Comparison of ENCODE assay signal across 32 cellular contexts in the genomic region with DNA sequence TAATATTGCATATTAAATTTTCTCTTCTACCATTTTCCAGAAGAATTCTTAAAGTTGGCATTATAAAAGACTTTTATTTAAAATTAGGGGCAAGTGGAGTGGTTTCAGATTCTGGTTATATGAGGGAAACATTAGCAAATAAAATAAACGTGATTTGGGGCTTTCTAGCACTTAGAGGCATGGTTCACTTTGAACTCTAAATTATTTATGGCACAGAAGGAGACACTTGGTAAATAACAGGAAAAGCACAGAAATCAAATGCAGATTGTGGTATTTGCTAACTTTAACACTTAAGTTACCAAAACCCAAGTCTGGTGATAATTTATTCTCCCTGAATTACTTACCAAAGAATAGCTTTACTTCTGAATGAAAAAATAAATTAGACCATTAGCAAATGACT.
DNase-seq lines count a peak whose midpoint lies in the region; ATAC-seq, FAIRE-seq and TF ChIP-seq lines count a peak whose summit lies in the region.
"Had no signal": no experiment of that assay in that cellular context is flagged by ENCODE, and none has a peak within 500 bp of the region (broad histone marks: within the 10 kb centered on the region; RNA-seq: fewer than 3 reads in every experiment).

No MANE protein-coding gene starts in this region.

- peak overlapping the region; percentile 44 for H3K4me3 ChIP-seq in SK-N-MC
- H3K4me3 ChIP-seq: A549; BLaER1; BLaER1 treated with 17β-estradiol and CSF1 and Interleukin-3, amounts not matched to agents 10 nM and 100 nM had no signal

- no peak for ATAC-seq in GM18505 (IDR thresholded peaks at IDR 0.05; ENCODE audit: unreplicated experiment)
- ATAC-seq: A549; CD8-positive, alpha-beta T cell had no signal

- FAIRE-seq in endometrium (lab: Jason Lieb, UNC) = peak; percentile 77
- FAIRE-seq: A549, D721Med had no signal

- DNase-seq in SK-N-MC (ENCODE audit: low read depth, low spot score) = peak; percentile 14
- DNase-seq in left kidney (ENCODE audit: low read depth, low spot score) = peak; percentile 11
- no peak for DNase-seq in NCI-H774 (lab: John Stamatoyannopoulos, UW)
- no peak for DNase-seq in effector CD8-positive, alpha-beta T cell (lab: John Stamatoyannopoulos, UW)
- DNase-seq: 8988T; ACHN; AML-193; BE2C; C1 segment of cervical spinal cord; Caco-2; Calu3; CD4-positive, alpha-beta memory T cell; CD4-positive, alpha-beta T cell; CD4-positive, CD25-positive, alpha-beta regulatory T cell; CD8-positive, alpha-beta memory T cell; CD8-positive, alpha-beta T cell; COR-L47; DMS 273 treated with DMSO at 0.1 percent for 48 hours; DMS153; DMS53; DMS79; DMS79 treated with DMSO at 0.1 percent for 48 hours; DND-41; EL had no signal

- no peak overlapping the region for H3K9ac ChIP-seq in SK-N-MC (ENCODE audit: insufficient read length)
- H3K9ac ChIP-seq: BLaER1; BLaER1 treated with 17β-estradiol and CSF1 and Interleukin-3, amounts not matched to agents 10 nM and 100 nM had no signal

- H3K27ac ChIP-seq in SK-N-MC = peak overlapping the region; percentile 90
- H3K27ac ChIP-seq: 22Rv1; A549; BLaER1; BLaER1 treated with 17β-estradiol and CSF1 and Interleukin-3, amounts not matched to agents 10 nM and 100 nM; C4-2B had no signal

- TF ChIP-seq POLR2A in GM18505 (IDR thresholded peaks at IDR 0.05; ENCODE audit: borderline replicate concordance, extremely low read depth, insufficient read depth, insufficient read length) = no peak

- no peaks in the 10 kb centered on the region for H3K36me3 ChIP-seq in SK-N-MC (ENCODE audit: insufficient read depth, low read length)
- H3K36me3 ChIP-seq: BE2C; BLaER1; BLaER1 treated with 17β-estradiol and CSF1 and Interleukin-3, amounts not matched to agents 10 nM and 100 nM had no signal

- no peaks in the 10 kb centered on the region for H3K9me3 ChIP-seq in SK-N-MC (ENCODE audit: low read depth, low read length)
- H3K9me3 ChIP-seq: A549; BE2C; BLaER1; BLaER1 treated with 17β-estradiol and CSF1 and Interleukin-3, amounts not matched to agents 10 nM and 100 nM; Caco-2 had no signal

Comparison
In these comparisons a context has a peak if more than half of its experiments do, and no peak if none do; other contexts are left out.
1. DNase-seq: peak in SK-N-MC (single experiment) and left kidney (single experiment); none in NCI-H774 (single experiment) and effector CD8-positive, alpha-beta T cell (single experiment).